20 cellular contexts compared by ENCODE assay signal in the genomic region with DNA sequence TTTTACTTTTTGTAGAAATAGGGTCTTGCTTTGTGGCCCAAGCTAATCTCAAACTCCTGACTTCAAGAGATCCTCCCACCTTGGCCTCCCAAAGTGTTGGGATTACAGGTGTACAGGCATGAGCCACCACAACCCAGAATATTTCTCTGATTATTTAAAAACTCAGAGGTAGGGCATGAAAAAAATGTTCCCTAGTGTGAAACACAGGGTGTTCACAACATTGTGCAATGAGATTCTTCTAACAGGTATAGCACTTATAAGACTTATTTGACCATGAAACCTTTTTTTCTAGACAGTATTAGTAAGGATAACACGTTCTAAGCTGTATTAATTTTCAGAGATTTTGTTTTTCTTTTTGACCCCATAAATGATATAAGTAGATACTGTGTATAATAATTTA. TPM values are rescaled to one million over a fixed set of nuclear protein-coding genes. Genes with fewer than 3 reads are reported as not detected.
DNase-seq lines count a peak whose midpoint lies in the region; ATAC-seq, FAIRE-seq and TF ChIP-seq lines count a peak whose summit lies in the region.
"Had no signal": no experiment of that assay in that cellular context is flagged by ENCODE, and none has a peak within 500 bp of the region (broad histone marks: within the 10 kb centered on the region; RNA-seq: fewer than 3 reads in every experiment).

No MANE protein-coding gene starts in this region.

- no peaks in the 10 kb centered on the region for H4K20me1 ChIP-seq in PC-3 (ENCODE audit: low read length)
- H4K20me1 ChIP-seq: BLaER1 treated with 17β-estradiol and CSF1 and Interleukin-3, amounts not matched to agents 10 nM and 100 nM had no signal

- no peak overlapping the region for H2AFZ ChIP-seq in PC-3 (ENCODE audit: low read length)

- H3K27me3 ChIP-seq in PC-3 (ENCODE audit: low read length) (no peaks in the 10 kb centered on the region), heart left ventricle (peaks cover 0 to 3% (median 0%) of the 10 kb centered on the region in 9 donors)
- H3K27me3 ChIP-seq: BLaER1 treated with 17β-estradiol and CSF1 and Interleukin-3, amounts not matched to agents 10 nM and 100 nM had no signal

- H3K9ac ChIP-seq in PC-3 (ENCODE audit: low read length) = no peak overlapping the region
- H3K9ac ChIP-seq: BLaER1 treated with 17β-estradiol and CSF1 and Interleukin-3, amounts not matched to agents 10 nM and 100 nM had no signal

- H3K79me2 ChIP-seq in PC-3 (ENCODE audit: low read length) = no peaks in the 10 kb centered on the region

- POLR2A ChIA-PET in PC-3 (lab: Charles Lee; ENCODE audit: unreplicated experiment) = no interaction called here

- no peak for TF ChIP-seq POLR2A in H54 (IDR thresholded peaks at IDR 0.05; ENCODE audit: low read depth, low read length)
- no peak for TF ChIP-seq POLR2A in heart left ventricle (IDR thresholded peaks at IDR 0.05)

- no peaks in the 10 kb centered on the region for H3F3A ChIP-seq in PC-3 (ENCODE audit: low read length, unreplicated experiment)

- H3K4me3 ChIP-seq in PC-3 (ENCODE audit: low read length) (no peak overlapping the region), epithelial cell of esophagus (ENCODE audit: low read length) (no peak overlapping the region), heart left ventricle (no peak overlapping the region)
- H3K4me3 ChIP-seq: BLaER1 treated with 17β-estradiol and CSF1 and Interleukin-3, amounts not matched to agents 10 nM and 100 nM had no signal

- CTCF ChIA-PET in PC-3 (lab: Charles Lee) = no interaction called here

- peaks cover 12% of the 10 kb centered on the region for H3K4me1 ChIP-seq in PC-3 (ENCODE audit: insufficient read depth, low read length)
- H3K4me1 ChIP-seq in heart left ventricle = peaks cover 0 to 20% (median 0%) of the 10 kb centered on the region in 12 donors
- H3K4me1 ChIP-seq: Caco-2 had no signal

- H3K9me3 ChIP-seq in PC-3 (ENCODE audit: low read length) = no peaks in the 10 kb centered on the region
- H3K9me3 ChIP-seq in heart left ventricle = no peaks in the 10 kb centered on the region
- H3K9me3 ChIP-seq: BLaER1 treated with 17β-estradiol and CSF1 and Interleukin-3, amounts not matched to agents 10 nM and 100 nM; Caco-2 had no signal

- intact Hi-C loops in PC-3 (cut with micrococcal nuclease) (no loop called here), heart left ventricle (cut with DNase I) (no loop called here)

- ATAC-seq in PC-3 (no peak), HG02884 (IDR thresholded peaks at IDR 0.05; ENCODE audit: unreplicated experiment) (no peak), heart left ventricle (no peak)
- ATAC-seq: CD8-positive, alpha-beta T cell had no signal

- 70 to 81% (median 75%) methylated on average over 1 of the region's 1 CpG for WGBS in heart left ventricle, 4 donors

- DNase-seq in H54 (ENCODE audit: insufficient read length, low spot score) (no peak), PC-3 (no peak), epithelial cell of esophagus (ENCODE audit: low read depth) (peak; percentile 56), epidermal melanocyte (ENCODE audit: insufficient read length, low spot score) (no peak), heart left ventricle (no peak)
- DNase-seq: 8988T; AML-193; Caco-2; Calu3; CD4-positive, alpha-beta T cell; CD8-positive, alpha-beta T cell; DMS79 treated with DMSO at 0.1 percent for 48 hours; GF-D8 had no signal

- H3K4me2 ChIP-seq in PC-3 (ENCODE audit: low read length) = 0 out of 2 replicates have a peak overlapping the region, but pooled peaks have one; percentile 20

- no peaks in the 10 kb centered on the region for H3K9me2 ChIP-seq in PC-3 (replicated peaks; ENCODE audit: low read length)

- TF ChIP-seq CTCF in PC-3 (conservative IDR thresholded peaks at IDR 0.05; ENCODE audit: low read depth, low read length) = no peak
- no peak for TF ChIP-seq CTCF in epithelial cell of esophagus (IDR thresholded peaks at IDR 0.05; ENCODE audit: insufficient read depth, low read depth, low read length, missing control alignments)
- no peak for TF ChIP-seq CTCF in heart left ventricle (IDR thresholded peaks at IDR 0.05)

- no TSS peak for BruUV-seq in PC-3 (replicated peaks; lab: Mats Ljungman, UMichigan)

- H3K36me3 ChIP-seq in PC-3 (ENCODE audit: low read depth, low read length) (no peaks in the 10 kb centered on the region), heart left ventricle (no peaks in the 10 kb centered on the region)
- H3K36me3 ChIP-seq: BLaER1 treated with 17β-estradiol and CSF1 and Interleukin-3, amounts not matched to agents 10 nM and 100 nM had no signal

- FAIRE-seq in H54 (lab: Jason Lieb, UNC) = peak; percentile 27
- FAIRE-seq: A204.1, G401.6, GM12891, GM19239 had no signal

- H3K27ac ChIP-seq in PC-3 (ENCODE audit: low read length) (no peak overlapping the region), heart left ventricle (no peak overlapping the region)
- H3K27ac ChIP-seq: C4-2B had no signal

RNA-seq across cellular contexts. Expression of gene PTGER4, which starts 13.1 kb away (rescaled TPM):
- total RNA-seq in PC-3 (2014; rRNA removed) (48.5 and 49.5 TPM in 2 replicates), heart left ventricle (10 to 100 TPM in 5 of 9 donors, 1 to 10 TPM in 4; 6.4 to 43.7 (median 12.3) TPM)
- polyA plus RNA-seq in heart left ventricle = 1 to 10 TPM; 2.1 to 5.1 TPM
